ENCODE assay signal across 1 cellular context in genomic region chr7:130102588-130102987, GRCh38.
TF ChIP-seq lines count a peak whose summit lies in the region.

No MANE protein-coding gene starts in this region.

TF ChIP-seq in GM12878, 131 proteins besides CTCF, POLR2A, EP300 and RAD21:
- TF ChIP-seq ZBTB40 (IDR thresholded peaks at IDR 0.05; ENCODE audit: borderline replicate concordance): no peak
- no peak for TF ChIP-seq YBX1 (IDR thresholded peaks at IDR 0.05)
- TF ChIP-seq NR2F1 (conservative IDR thresholded peaks at IDR 0.05): no peak
- TF ChIP-seq NFIC (IDR thresholded peaks at IDR 0.05; ENCODE audit: low read depth, low read length): no peak
- TF ChIP-seq GABPA (IDR thresholded peaks at IDR 0.05; ENCODE audit: low read depth): no peak
- TF ChIP-seq SUZ12 (IDR thresholded peaks at IDR 0.05; ENCODE audit: unreplicated experiment): no peak
- no peak for TF ChIP-seq BACH1 (IDR thresholded peaks at IDR 0.05; ENCODE audit: borderline replicate concordance)
- TF ChIP-seq RBBP5 (conservative IDR thresholded peaks at IDR 0.05): no peak
- no peak for TF ChIP-seq E2F4 (IDR thresholded peaks at IDR 0.05; ENCODE audit: low read depth, low read length)
- no peak for TF ChIP-seq NRF1 (conservative IDR thresholded peaks at IDR 0.05; ENCODE audit: low read depth, low read length)
- no peak for TF ChIP-seq SMARCA5 (IDR thresholded peaks at IDR 0.05)
- TF ChIP-seq SMC3 (IDR thresholded peaks at IDR 0.05; ENCODE audit: borderline replicate concordance, low read length): no peak
- no peak for TF ChIP-seq ETV6 (conservative IDR thresholded peaks at IDR 0.05 in 1 of 2, IDR thresholded peaks at IDR 0.05 in 1 of 2; ENCODE audit: borderline replicate concordance in 1 of 2, low read depth in 1 of 2)
- no peak for TF ChIP-seq KDM1A (IDR thresholded peaks at IDR 0.05; ENCODE audit: borderline replicate concordance)
- no peak for TF ChIP-seq ZBTB4 (CRISPR knock-in tag; IDR thresholded peaks at IDR 0.05)
- TF ChIP-seq IRF4 (IDR thresholded peaks at IDR 0.05; ENCODE audit: low read depth, low read length): no peak
- TF ChIP-seq ATF3 (IDR thresholded peaks at IDR 0.05; ENCODE audit: borderline replicate concordance, extremely low read depth, low read depth, low read length): no peak
- no peak for TF ChIP-seq ZBTB33 (IDR thresholded peaks at IDR 0.05)
